Comparison of ENCODE assay signal across 9 cellular contexts in genomic region chr20:31414381-31414780, GRCh38. TPM values are rescaled to one million over a fixed set of nuclear protein-coding genes. Genes with fewer than 3 reads are reported as not detected.
"Had no signal": no experiment of that assay in that cellular context is flagged by ENCODE, and none has a peak within 500 bp of the region (broad histone marks: within the 10 kb centered on the region; RNA-seq: fewer than 3 reads in every experiment).

No MANE protein-coding gene starts in this region.

- FAIRE-seq: H54, HTR-8/SVneo had no signal

- H3K9ac ChIP-seq: GM23248 had no signal

- H3K27ac ChIP-seq: GM23248 had no signal

- DNase-seq: GM23248, GOT3, H9, HCEC 1CT, KBM-7 had no signal

- H3K4me3 ChIP-seq: GM23248 had no signal

- H2AFZ ChIP-seq: GM23248 had no signal

RNA-seq across cellular contexts. Expression of gene DEFB121, which starts 8.4 kb away (rescaled TPM):
- total RNA-seq: GM23248, H9, HT-29 had no signal
- polyA plus RNA-seq: GM23248, IgD-negative memory B cell had no signal

RNA-seq across cellular contexts. Expression of gene DEFB119, which starts 24.0 kb away (rescaled TPM):
- total RNA-seq: GM23248, H9, HT-29 had no signal
- polyA plus RNA-seq: GM23248, IgD-negative memory B cell had no signal

RNA-seq across cellular contexts. Expression of gene DEFB123, which starts 26.1 kb away (rescaled TPM):
- total RNA-seq: GM23248, H9, HT-29 had no signal
- polyA plus RNA-seq: GM23248, IgD-negative memory B cell had no signal

RNA-seq across cellular contexts. Expression of gene DEFB118, which starts 46.0 kb away (rescaled TPM):
- total RNA-seq: GM23248, H9, HT-29 had no signal
- polyA plus RNA-seq: GM23248, IgD-negative memory B cell had no signal
